Comparison of ENCODE assay signal across 24 cellular contexts in the genomic region with DNA sequence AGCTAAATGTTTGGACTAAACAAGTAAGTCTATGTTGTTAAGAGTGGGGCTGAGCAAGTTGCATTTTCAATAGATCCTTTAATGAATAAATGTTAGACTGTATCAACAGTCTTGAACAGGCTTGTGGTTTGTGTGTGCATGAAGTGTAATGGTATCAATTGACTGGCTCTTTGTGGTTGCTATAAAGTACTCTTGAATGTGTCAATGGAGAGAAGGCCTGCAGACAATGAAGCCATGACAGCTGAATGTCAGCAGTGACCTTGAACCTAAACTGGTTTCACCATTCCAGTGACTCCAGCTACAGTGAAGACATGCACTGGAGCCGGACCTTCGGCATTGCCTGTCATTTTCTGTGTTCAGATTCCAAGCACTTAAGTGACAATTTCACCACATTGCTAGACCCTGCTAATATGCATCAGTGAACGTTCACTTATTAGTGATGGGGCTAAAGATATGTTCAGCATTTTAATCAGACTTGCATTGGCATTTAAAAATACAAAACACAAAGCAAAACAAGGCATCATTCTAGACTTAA.
"Had no signal": no experiment of that assay in that cellular context is flagged by ENCODE, and none has a peak within 500 bp of the region (broad histone marks: within the 10 kb centered on the region; RNA-seq: fewer than 3 reads in every experiment).

No MANE protein-coding gene starts in this region.

- H3K27ac ChIP-seq: brain microvascular endothelial cell, esophagus muscularis mucosa, gastrocnemius medialis, pancreas, right lobe of liver, skin epidermis, tibial nerve had no signal

- H3K9me3 ChIP-seq: esophagus muscularis mucosa, gastrocnemius medialis, pancreas, right lobe of liver, tibial nerve had no signal

- H3K27me3 ChIP-seq: brain microvascular endothelial cell, esophagus muscularis mucosa, gastrocnemius medialis, right lobe of liver, tibial nerve had no signal

- H3K4me3 ChIP-seq: esophagus muscularis mucosa, gastrocnemius medialis, pancreas, right lobe of liver, skin epidermis, tibial nerve had no signal

- H3K36me3 ChIP-seq: brain microvascular endothelial cell, esophagus muscularis mucosa, gastrocnemius medialis, pancreas, right lobe of liver, tibial nerve had no signal

- DNase-seq: activated B cell treated with CpG ODN at 0.5 μM for 24 hours; activated CD4-positive, alpha-beta memory T cell treated with anti-CD3 and anti-CD28 coated beads for 36 hours; activated CD4-positive, alpha-beta T cell treated with anti-CD3 and anti-CD28 coated beads for 36 hours; activated naive CD4-positive, alpha-beta T cell treated with anti-CD3 and anti-CD28 coated beads, Interleukin-2, amount 10 ng/mL, durations not matched to agents 7 days and 5 days; activated T-cell treated with anti-CD3 and anti-CD28 coated beads, Interleukin-2, amount 50 U/mL, for 48 hours; amygdala; brain microvascular endothelial cell; central memory CD4-positive, alpha-beta T cell; effector memory CD4-positive, alpha-beta T cell; gastrocnemius medialis; hippocampal formation; kidney glomerular epithelial cell; left ventricle myocardium superior; mammary epithelial cell; naive thymus-derived CD8-positive, alpha-beta T cell; pancreas; right lobe of liver; stimulated activated CD4-positive, alpha-beta T cell treated with anti-CD3 and anti-CD28 coated beads, Interleukin-2, amount 100 ng/mL, for 24 hours; stimulated activated naive CD8-positive, alpha-beta T cell treated with anti-CD3 and anti-CD28 coated beads, Interleukin-15, amount 100 ng/mL, for 72 hours; T1000 had no signal

- H3K4me1 ChIP-seq: esophagus muscularis mucosa, gastrocnemius medialis, pancreas, right lobe of liver, tibial nerve had no signal

- ATAC-seq: activated CD4-positive, alpha-beta T cell treated with anti-CD3 and anti-CD28 coated beads for 36 hours; gastrocnemius medialis; left ventricle myocardium superior; naive thymus-derived CD8-positive, alpha-beta T cell; pancreas; right lobe of liver; stimulated activated effector memory CD8-positive, alpha-beta T cell treated with anti-CD3 and anti-CD28 coated beads, Interleukin-12 subunit alpha, Interleukin-12 subunit beta, amount 100 ng/mL, for 72 hours; stimulated activated naive CD8-positive, alpha-beta T cell treated with anti-CD3 and anti-CD28 coated beads, Interleukin-15, amount 100 ng/mL, for 72 hours had no signal
